26 cellular contexts compared by ENCODE assay signal in genomic region chr9:134260801-134261200, GRCh38.
"Had no signal": no experiment of that assay in that cellular context is flagged by ENCODE, and none has a peak within 500 bp of the region (broad histone marks: within the 10 kb centered on the region; RNA-seq: fewer than 3 reads in every experiment).

No MANE protein-coding gene starts in this region.

- H3K27ac ChIP-seq: ascending aorta, breast epithelium, cardiac muscle cell, coronary artery, dorsolateral prefrontal cortex had no signal

- DNase-seq: activated CD4-positive, alpha-beta memory T cell treated with anti-CD3 and anti-CD28 coated beads, Interleukin-2, amount 10 ng/mL, durations not matched to agents 7 days and 5 days; activated CD4-positive, alpha-beta T cell treated with anti-CD3 and anti-CD28 coated beads for 1 hour; activated CD4-positive, alpha-beta T cell treated with anti-CD3 and anti-CD28 coated beads for 4 hours; activated CD4-positive, alpha-beta T cell treated with anti-CD3 and anti-CD28 coated beads, Interleukin-2, amount 10 ng/mL, durations not matched to agents 7 days and 5 days; activated CD4-positive, alpha-beta T cell treated with anti-CD3 and anti-CD28 coated beads, Interleukin-2, amount 50 U/mL, for 4 hours; activated CD8-positive, alpha-beta memory T cell treated with anti-CD3 and anti-CD28 coated beads, Interleukin-2, amount 50 U/mL, for 48 hours; activated gamma-delta T cell; activated naive CD4-positive, alpha-beta T cell; activated naive CD4-positive, alpha-beta T cell treated with anti-CD3 and anti-CD28 coated beads, Interleukin-2, amount 10 ng/mL, durations not matched to agents 7 days and 5 days; activated naive CD8-positive, alpha-beta T cell treated with anti-CD3 and anti-CD28 coated beads, Interleukin-2, amount 10 ng/mL, durations not matched to agents 7 days and 5 days; activated T-cell treated with anti-CD3 and anti-CD28 coated beads for 4 hours; activated T-cell treated with anti-CD3 and anti-CD28 coated beads, Interleukin-2, amount 50 U/mL, for 24 hours; activated T-cell treated with anti-CD3 and anti-CD28 coated beads, Interleukin-2, amount 50 U/mL, for 72 hours; dorsolateral prefrontal cortex; effector memory CD4-positive, alpha-beta T cell; endodermal cell; foreskin fibroblast; glutamatergic neuron; T-helper 2 cell had no signal

- H3K9me3 ChIP-seq: ascending aorta, breast epithelium had no signal

- H3K4me1 ChIP-seq: breast epithelium had no signal

- ATAC-seq: activated naive CD4-positive, alpha-beta T cell treated with anti-CD3 and anti-CD28 coated beads, Interleukin-2, amount 50 U/mL, for 72 hours; activated T-cell treated with anti-CD3 and anti-CD28 coated beads, Interleukin-2, amount 50 U/mL, for 72 hours; esophagus mucosa had no signal

- FAIRE-seq: frontal cortex had no signal

- H3K4me3 ChIP-seq: ascending aorta, breast epithelium, cardiac muscle cell, coronary artery, dorsolateral prefrontal cortex had no signal

- H3K27me3 ChIP-seq: ascending aorta, cardiac muscle cell, dorsolateral prefrontal cortex had no signal

- H3K36me3 ChIP-seq: ascending aorta, breast epithelium, cardiac muscle cell had no signal
